Comparison of ENCODE assay signal across 32 cellular contexts in the genomic region with DNA sequence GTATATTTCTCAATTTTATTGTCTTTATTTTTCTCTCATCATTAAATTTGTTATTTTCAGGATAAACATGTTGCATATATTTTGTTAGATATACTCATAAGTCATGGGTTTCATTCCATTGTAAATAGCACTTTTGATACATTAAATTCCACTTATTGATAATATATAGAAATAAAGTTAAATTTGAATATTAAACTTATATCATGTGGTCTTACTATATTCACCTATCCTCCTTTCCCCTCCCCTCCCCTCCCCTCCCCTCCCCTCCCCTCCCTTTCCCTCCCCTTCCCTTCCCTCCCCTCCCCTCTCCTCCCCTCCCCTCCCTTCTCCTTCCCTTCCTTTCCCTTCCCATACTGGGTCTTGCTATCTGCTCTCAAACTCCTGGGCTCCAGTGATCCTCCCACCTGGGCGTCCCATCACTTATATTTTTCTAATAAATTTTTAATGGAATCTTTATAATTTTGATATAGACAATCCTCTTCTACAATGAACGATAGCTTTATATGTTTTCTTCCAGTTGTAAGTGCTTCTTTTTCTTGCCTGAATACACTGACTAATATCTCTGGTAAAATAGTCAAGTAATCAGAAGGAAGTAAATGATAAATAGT.
DNase-seq lines count a peak whose midpoint lies in the region; ATAC-seq, FAIRE-seq and TF ChIP-seq lines count a peak whose summit lies in the region.
"Had no signal": no experiment of that assay in that cellular context is flagged by ENCODE, and none has a peak within 500 bp of the region (broad histone marks: within the 10 kb centered on the region; RNA-seq: fewer than 3 reads in every experiment).

No MANE protein-coding gene starts in this region.

- no peak for TF ChIP-seq EP300 in HepG2 (IDR thresholded peaks at IDR 0.05; ENCODE audit: low read depth in 2 of 2, low read length in 2 of 2)
- no peak for TF ChIP-seq EP300 in HepG2 (CRISPR knock-in tag; IDR thresholded peaks at IDR 0.05; ENCODE audit: borderline replicate concordance)
- no peak for TF ChIP-seq EP300 in K562 (IDR thresholded peaks at IDR 0.05; ENCODE audit: low read length)

- FAIRE-seq in HepG2 (lab: Jason Lieb, UNC) (no peak), A204.1 (lab: Jason Lieb, UNC) (peak; percentile 27), K562 (lab: Jason Lieb, UNC) (no peak)
- FAIRE-seq: A549, D721Med had no signal

- no peak for TF ChIP-seq RAD21 in HepG2 (CRISPR knock-in tag; IDR thresholded peaks at IDR 0.05)
- no peak for TF ChIP-seq RAD21 in K562 (CRISPR knock-in tag; conservative IDR thresholded peaks at IDR 0.05 in 1 of 2, IDR thresholded peaks at IDR 0.05 in 1 of 2)

- H3K9me3 ChIP-seq in HepG2 (ENCODE audit: low read length): peaks cover 91% of the 10 kb centered on the region
- no peaks in the 10 kb centered on the region for H3K9me3 ChIP-seq in right lobe of liver
- H3K9me3 ChIP-seq in K562 (replicated peaks; ENCODE audit: control insufficient read depth, insufficient read depth, low read depth, low read length): no peaks in the 10 kb centered on the region
- H3K9me3 ChIP-seq in GM23248 (ENCODE audit: low read depth): no peaks in the 10 kb centered on the region
- H3K9me3 ChIP-seq: A549; BE2C; BLaER1; BLaER1 treated with 17β-estradiol and CSF1 and Interleukin-3, amounts not matched to agents 10 nM and 100 nM; Caco-2 had no signal

- H3K4me1 ChIP-seq in HepG2 (ENCODE audit: insufficient read depth, low read length) (no peaks in the 10 kb centered on the region), right lobe of liver (no peaks in the 10 kb centered on the region), K562 (replicated peaks in 1 of 2; ENCODE audit: control insufficient read depth in 2 of 2, insufficient read depth in 2 of 2, low read length in 2 of 2) (no peaks in the 10 kb centered on the region), GM23248 (ENCODE audit: insufficient read depth) (no peaks in the 10 kb centered on the region)
- H3K4me1 ChIP-seq: A549; BE2C; BLaER1; BLaER1 treated with 17β-estradiol and CSF1 and Interleukin-3, amounts not matched to agents 10 nM and 100 nM; Caco-2 had no signal

- H4K20me1 ChIP-seq in HepG2 (ENCODE audit: insufficient read depth, low read length) (no peaks in the 10 kb centered on the region), K562 (replicated peaks; ENCODE audit: control insufficient read depth, insufficient read depth, low read length) (no peaks in the 10 kb centered on the region), GM23248 (ENCODE audit: insufficient read depth) (no peaks in the 10 kb centered on the region)
- H4K20me1 ChIP-seq: BLaER1; BLaER1 treated with 17β-estradiol and CSF1 and Interleukin-3, amounts not matched to agents 10 nM and 100 nM had no signal

- no peak for DNase-seq in HepG2 (ENCODE audit: low spot score)
- no peak for DNase-seq in right lobe of liver
- DNase-seq in K562 (ENCODE audit: extremely low read depth in 1 of 4, low spot score in 3 of 4): no peak
- DNase-seq in foreskin melanocyte: no peak
- no peak for DNase-seq in GM23248
- DNase-seq: 8988T; ACHN; AML-193; BE2C; C1 segment of cervical spinal cord; Caco-2; Calu3; CD4-positive, alpha-beta memory T cell; CD4-positive, alpha-beta T cell; CD4-positive, CD25-positive, alpha-beta regulatory T cell; CD8-positive, alpha-beta memory T cell; CD8-positive, alpha-beta T cell; COR-L47; DMS 273 treated with DMSO at 0.1 percent for 48 hours; DMS153; DMS53; DMS79; DMS79 treated with DMSO at 0.1 percent for 48 hours; DND-41; EL had no signal

- H3K79me2 ChIP-seq in HepG2 (ENCODE audit: insufficient read depth, low read length) (no peaks in the 10 kb centered on the region), K562 (ENCODE audit: control insufficient read depth, insufficient read depth, low read length) (no peaks in the 10 kb centered on the region), GM23248 (ENCODE audit: insufficient read depth) (no peaks in the 10 kb centered on the region)

- no peak for TF ChIP-seq CTCF in HepG2 (CRISPR knock-in tag; IDR thresholded peaks at IDR 0.05)
- no peak for TF ChIP-seq CTCF in right lobe of liver (IDR thresholded peaks at IDR 0.05)
- TF ChIP-seq CTCF in K562 (IDR thresholded peaks at IDR 0.05 in 2 of 3, conservative IDR thresholded peaks at IDR 0.05 in 1 of 3; ENCODE audit: insufficient read depth in 2 of 3, low read depth in 1 of 3, low read length in 3 of 3): no peak

- 2% methylated on average over 2 of the region's 2 CpGs for WGBS in HepG2 (ENCODE audit: low lambda C conversion rate)
- 31% methylated on average over 2 of the region's 2 CpGs for WGBS in right lobe of liver (ENCODE audit: insufficient coverage, low coverage, low lambda C conversion rate, missing lambda C conversion rate)
- WGBS in K562 (ENCODE audit: insufficient coverage, low coverage, missing lambda C conversion rate): 0% methylated on average over 2 of the region's 2 CpGs
- 6 to 8% methylated on average over 2 of the region's 2 CpGs for WGBS in GM23248 (ENCODE audit: low coverage in 1 of 2, low lambda C conversion rate in 2 of 2, missing lambda C conversion rate in 2 of 2), 2 experiments

- intact Hi-C loops in HepG2 (cut with micrococcal nuclease; ENCODE audit: unreplicated experiment): no loop called here
- intact Hi-C loops in right lobe of liver (cut with DNase I): no loop called here
- intact Hi-C loops in K562 (cut with micrococcal nuclease): no loop called here

- H3K36me3 ChIP-seq in HepG2 (replicated peaks in 1 of 2; ENCODE audit: control insufficient read depth in 1 of 2, insufficient read depth in 2 of 2, low read length in 2 of 2): no peaks in the 10 kb centered on the region
- no peaks in the 10 kb centered on the region for H3K36me3 ChIP-seq in right lobe of liver
- H3K36me3 ChIP-seq in K562 (ENCODE audit: control insufficient read depth, insufficient read depth, low read length): no peaks in the 10 kb centered on the region
- no peaks in the 10 kb centered on the region for H3K36me3 ChIP-seq in GM23248 (ENCODE audit: low read depth)
- H3K36me3 ChIP-seq: BE2C; BLaER1; BLaER1 treated with 17β-estradiol and CSF1 and Interleukin-3, amounts not matched to agents 10 nM and 100 nM had no signal

- no peaks in the 10 kb centered on the region for H3K27me3 ChIP-seq in HepG2 (ENCODE audit: control insufficient read depth in 1 of 2, insufficient read depth in 2 of 2, low read length in 2 of 2)
- no peaks in the 10 kb centered on the region for H3K27me3 ChIP-seq in right lobe of liver
- H3K27me3 ChIP-seq in K562 (ENCODE audit: control insufficient read depth in 2 of 2, insufficient read depth in 2 of 2, low read length in 2 of 2): no peaks in the 10 kb centered on the region
- H3K27me3 ChIP-seq in GM23248 (replicated peaks; ENCODE audit: insufficient read depth): no peaks in the 10 kb centered on the region
- H3K27me3 ChIP-seq: BE2C; BLaER1; BLaER1 treated with 17β-estradiol and CSF1 and Interleukin-3, amounts not matched to agents 10 nM and 100 nM had no signal

- CTCF ChIA-PET in HepG2 (lab: Yijun Ruan, JAX; ENCODE audit: low intra/inter-chr PET ratio, low total read pairs) (no interaction called here), K562 (lab: Yijun Ruan, JAX; ENCODE audit: low intra/inter-chr PET ratio) (no interaction called here)

- BruUV-seq in HepG2 (replicated peaks; lab: Mats Ljungman, UMichigan) (no TSS peak), K562 (replicated peaks; lab: Mats Ljungman, UMichigan) (no TSS peak)

- H3K9me1 ChIP-seq in K562 (ENCODE audit: control insufficient read depth, insufficient read depth, low read length): no peaks in the 10 kb centered on the region

- H3K4me3 ChIP-seq in HepG2 (replicated peaks in 1 of 3; ENCODE audit: insufficient read depth in 1 of 3, low read depth in 2 of 3, low read length in 3 of 3) (no peak overlapping the region), right lobe of liver (no peak overlapping the region), K562 (no peak overlapping the region), GM23248 (no peak overlapping the region)
- H3K4me3 ChIP-seq: A549; BLaER1; BLaER1 treated with 17β-estradiol and CSF1 and Interleukin-3, amounts not matched to agents 10 nM and 100 nM had no signal

- no peak overlapping the region for H2AFZ ChIP-seq in HepG2 (ENCODE audit: low read length)
- H2AFZ ChIP-seq in K562 (ENCODE audit: low read depth, low read length): no peak overlapping the region
- H2AFZ ChIP-seq in GM23248: no peak overlapping the region

- H3K27ac ChIP-seq in HepG2 (ENCODE audit: extremely low read length, insufficient read depth, low read length) (no peak overlapping the region), right lobe of liver (no peak overlapping the region), K562 (ENCODE audit: extremely low read depth, low read depth, low read length) (no peak overlapping the region), GM23248 (no peak overlapping the region)
- H3K27ac ChIP-seq: 22Rv1; A549; BLaER1; BLaER1 treated with 17β-estradiol and CSF1 and Interleukin-3, amounts not matched to agents 10 nM and 100 nM; C4-2B had no signal

- H3F3A ChIP-seq in GM23248 (ENCODE audit: insufficient read depth): no peaks in the 10 kb centered on the region

- TF ChIP-seq POLR2A in HepG2 (IDR thresholded peaks at IDR 0.05; ENCODE audit: insufficient read depth in 1 of 2, low read depth in 2 of 2, low read length in 2 of 2) (no peak), right lobe of liver (IDR thresholded peaks at IDR 0.05) (no peak), K562 (conservative IDR thresholded peaks at IDR 0.05) (no peak)

- no peak for ATAC-seq in HepG2
- ATAC-seq in right lobe of liver: no peak
- no peak for ATAC-seq in K562
- ATAC-seq: A549; CD8-positive, alpha-beta T cell had no signal

- no peak overlapping the region for H3K4me2 ChIP-seq in HepG2 (ENCODE audit: low read depth, low read length)
- H3K4me2 ChIP-seq in K562 (ENCODE audit: insufficient read depth, low read length): no peak overlapping the region
- H3K4me2 ChIP-seq in GM23248 (ENCODE audit: unreplicated experiment): no peak overlapping the region
- H3K4me2 ChIP-seq: A549; BLaER1; BLaER1 treated with 17β-estradiol and CSF1 and Interleukin-3, amounts not matched to agents 10 nM and 100 nM had no signal

- H3K9ac ChIP-seq in HepG2 (ENCODE audit: insufficient read depth, low read depth, low read length): no peak overlapping the region
- no peak overlapping the region for H3K9ac ChIP-seq in K562 (ENCODE audit: insufficient read depth in 1 of 2, low read depth in 2 of 2, low read length in 2 of 2)
- no peak overlapping the region for H3K9ac ChIP-seq in GM23248
- H3K9ac ChIP-seq: BLaER1; BLaER1 treated with 17β-estradiol and CSF1 and Interleukin-3, amounts not matched to agents 10 nM and 100 nM had no signal

- POLR2A ChIA-PET in HepG2 (lab: Yijun Ruan, JAX): no interaction called here
- POLR2A ChIA-PET in K562 (lab: Yijun Ruan, JAX): no interaction called here

- H3K9me2 ChIP-seq in GM23248 (ENCODE audit: insufficient read depth): no peaks in the 10 kb centered on the region

- in situ Hi-C loops in HepG2 (cut with HindIII; ENCODE audit: extremely low pct_ligation_motif_present, low pct_unique_long_range_greater_than_20kb): no loop called here
- in situ Hi-C loops in K562 (cut with MboI): no loop called here
- in situ Hi-C loops in GM23248 (cut with MboI): no loop called here

TF ChIP-seq in HepG2, 621 proteins besides CTCF, POLR2A, EP300 and RAD21 (continues in another document):
- TF ChIP-seq PCBP1 (IDR thresholded peaks at IDR 0.05; ENCODE audit: borderline replicate concordance, low read depth, low read length): peak; percentile 95

TF ChIP-seq in K562, 482 proteins besides CTCF, POLR2A, EP300 and RAD21 (continues in another document):
- TF ChIP-seq HDAC1 (IDR thresholded peaks at IDR 0.05) (no peak), FOS (IDR thresholded peaks at IDR 0.05; ENCODE audit: extremely low read depth, insufficient read length) (no peak)
